ENCODE assay signal across 1 cellular context in the genomic region with DNA sequence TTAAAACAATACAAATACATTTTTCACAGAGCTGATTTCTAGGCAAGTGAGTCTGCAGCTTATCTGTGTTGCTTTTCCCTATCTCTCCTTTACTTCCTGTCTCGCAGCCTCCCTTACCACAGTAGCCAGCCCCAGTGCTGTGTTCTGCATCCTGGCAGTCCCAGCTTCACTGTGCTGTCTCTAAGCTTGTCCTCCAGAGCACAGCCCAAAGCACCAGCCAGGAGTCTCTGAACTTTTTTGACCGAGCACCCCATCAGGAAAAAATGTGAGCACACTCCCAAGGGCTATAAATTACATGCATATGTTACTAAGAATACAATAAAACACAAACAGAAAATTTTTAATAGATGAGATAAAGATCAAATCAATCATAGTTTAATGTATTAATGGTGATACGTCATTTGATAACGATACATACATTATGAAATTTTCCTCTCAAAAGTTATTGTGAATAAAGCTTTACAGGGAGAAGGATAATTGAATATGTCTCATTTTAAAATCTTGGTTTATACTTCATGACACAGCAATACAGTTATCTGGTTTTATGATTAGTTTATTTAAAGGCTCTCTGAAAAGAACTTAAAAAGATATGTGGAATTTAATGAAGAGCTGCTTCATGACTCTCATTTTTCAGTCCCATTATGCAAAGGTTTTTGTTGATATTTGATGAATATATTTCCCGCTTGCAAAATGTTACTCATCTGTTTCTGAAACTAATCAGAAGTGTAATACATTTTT.
TF ChIP-seq lines count a peak whose summit lies in the region.

No MANE protein-coding gene starts in this region.

TF ChIP-seq in K562, 482 proteins besides CTCF, POLR2A, EP300 and RAD21 (continued from another document and continues in another):
- TF ChIP-seq ILF3 (IDR thresholded peaks at IDR 0.05; ENCODE audit: borderline replicate concordance) (no peak), CCAR2 (IDR thresholded peaks at IDR 0.05; ENCODE audit: low read depth, low read length) (no peak), HNRNPK (IDR thresholded peaks at IDR 0.05; ENCODE audit: low read depth, low read length, poor library complexity, severe bottlenecking) (no peak), ZFX (CRISPR knock-in tag; IDR thresholded peaks at IDR 0.05) (no peak), ZNF134 (CRISPR knock-in tag; conservative IDR thresholded peaks at IDR 0.05) (no peak), ZNF778 (CRISPR knock-in tag; IDR thresholded peaks at IDR 0.05) (no peak), PREB (CRISPR knock-in tag; IDR thresholded peaks at IDR 0.05) (no peak), SMAD4 (CRISPR knock-in tag; conservative IDR thresholded peaks at IDR 0.05) (peak; percentile 72; the same call in 1 of the 2 replicates), YBX1 (IDR thresholded peaks at IDR 0.05) (no peak), BCOR (IDR thresholded peaks at IDR 0.05) (peak; percentile 60), RBM17 (IDR thresholded peaks at IDR 0.05; ENCODE audit: borderline replicate concordance, low read depth, low read length) (no peak), CREB3 (tag; conservative IDR thresholded peaks at IDR 0.05; ENCODE audit: low read depth) (no peak), GTF2E2 (tag; IDR thresholded peaks at IDR 0.05) (no peak), TAL1 (IDR thresholded peaks at IDR 0.05) (no peak), SAFB2 (IDR thresholded peaks at IDR 0.05; ENCODE audit: borderline replicate concordance, low read depth, low read length, severe bottlenecking) (no peak), PHF20 (IDR thresholded peaks at IDR 0.05; ENCODE audit: partially characterized antibody) (no peak), NRF1 (conservative IDR thresholded peaks at IDR 0.05 in 1 of 2, IDR thresholded peaks at IDR 0.05 in 1 of 2) (no peak), NCOA1 (IDR thresholded peaks at IDR 0.05; ENCODE audit: low read depth) (no peak), TFAM (CRISPR knock-in tag; conservative IDR thresholded peaks at IDR 0.05) (no peak), XRCC5 (IDR thresholded peaks at IDR 0.05; ENCODE audit: low read depth, low read length) (no peak), ZNF586 (CRISPR knock-in tag; conservative IDR thresholded peaks at IDR 0.05) (no peak), NUFIP1 (IDR thresholded peaks at IDR 0.05; ENCODE audit: partially characterized antibody) (no peak), RERE (CRISPR knock-in tag; IDR thresholded peaks at IDR 0.05; ENCODE audit: borderline replicate concordance) (no peak), RCOR1 (IDR thresholded peaks at IDR 0.05; ENCODE audit: borderline replicate concordance in 1 of 2, low read depth in 2 of 2, low read length in 2 of 2) (peak in 1 of 2 experiments; percentile 85; a peak in 2 of 4 replicates), KHSRP (IDR thresholded peaks at IDR 0.05) (no peak), MAX (CRISPR knock-in tag; IDR thresholded peaks at IDR 0.05) (no peak), NR3C1 (CRISPR knock-in tag; IDR thresholded peaks at IDR 0.05) (no peak), BMI1 (IDR thresholded peaks at IDR 0.05; ENCODE audit: low read length) (no peak), CBX5 (IDR thresholded peaks at IDR 0.05; ENCODE audit: borderline replicate concordance, low read depth) (no peak), CHD7 (IDR thresholded peaks at IDR 0.05; ENCODE audit: low read depth, low read length) (no peak), ZNF561 (CRISPR knock-in tag; conservative IDR thresholded peaks at IDR 0.05) (no peak), ZNF253 (CRISPR knock-in tag; conservative IDR thresholded peaks at IDR 0.05) (no peak), FOXK2 (conservative IDR thresholded peaks at IDR 0.05 in 1 of 2, IDR thresholded peaks at IDR 0.05 in 1 of 2; ENCODE audit: low read depth in 2 of 2) (peak in 1 of 2 experiments; percentile 31; a peak in 1 of 4 replicates), MLX (CRISPR knock-in tag; conservative IDR thresholded peaks at IDR 0.05) (no peak), POLR2G (IDR thresholded peaks at IDR 0.05; ENCODE audit: low read depth, low read length) (no peak), HDAC8 (tag; IDR thresholded peaks at IDR 0.05) (no peak), TRIM24 (IDR thresholded peaks at IDR 0.05) (peak in 1 of 2 experiments; percentile 55; a peak in 1 of 4 replicates), ZSCAN29 (IDR thresholded peaks at IDR 0.05) (no peak)
- TF ChIP-seq, protein P1, sequence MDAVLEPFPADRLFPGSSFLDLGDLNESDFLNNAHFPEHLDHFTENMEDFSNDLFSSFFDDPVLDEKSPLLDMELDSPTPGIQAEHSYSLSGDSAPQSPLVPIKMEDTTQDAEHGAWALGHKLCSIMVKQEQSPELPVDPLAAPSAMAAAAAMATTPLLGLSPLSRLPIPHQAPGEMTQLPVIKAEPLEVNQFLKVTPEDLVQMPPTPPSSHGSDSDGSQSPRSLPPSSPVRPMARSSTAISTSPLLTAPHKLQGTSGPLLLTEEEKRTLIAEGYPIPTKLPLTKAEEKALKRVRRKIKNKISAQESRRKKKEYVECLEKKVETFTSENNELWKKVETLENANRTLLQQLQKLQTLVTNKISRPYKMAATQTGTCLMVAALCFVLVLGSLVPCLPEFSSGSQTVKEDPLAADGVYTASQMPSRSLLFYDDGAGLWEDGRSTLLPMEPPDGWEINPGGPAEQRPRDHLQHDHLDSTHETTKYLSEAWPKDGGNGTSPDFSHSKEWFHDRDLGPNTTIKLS (IDR thresholded peaks at IDR 0.05; ENCODE audit: borderline replicate concordance, low read depth) = no peak
